8 cellular contexts compared by ENCODE assay signal in the genomic region with DNA sequence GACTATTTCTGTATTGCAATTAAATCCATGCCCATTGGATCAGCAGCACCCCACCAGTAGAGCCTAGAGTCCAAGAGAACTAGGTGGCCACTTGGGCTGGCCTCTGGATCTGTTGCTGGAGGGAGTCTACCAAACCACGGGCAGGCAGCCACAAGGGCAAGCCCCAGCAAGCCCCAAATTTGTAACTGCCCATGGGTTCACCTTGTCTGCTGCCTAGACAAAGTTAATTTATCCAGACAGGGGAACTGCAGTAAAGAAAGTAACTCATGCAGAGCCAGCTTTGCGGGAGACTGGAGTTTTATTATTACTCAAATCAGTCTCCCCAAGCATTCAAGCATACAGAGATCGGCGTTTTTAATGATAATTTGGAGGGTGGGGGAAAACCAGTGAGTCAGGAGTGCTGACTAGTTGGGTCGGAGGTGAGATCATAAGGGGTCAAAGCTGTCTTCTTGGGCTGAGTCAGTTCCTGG.
DNase-seq lines count a peak whose midpoint lies in the region; ATAC-seq and TF ChIP-seq lines count a peak whose summit lies in the region.

No MANE protein-coding gene starts in this region.

- peak; percentile 53 for TF ChIP-seq POLR2A in GM18526 (IDR thresholded peaks at IDR 0.05; ENCODE audit: extremely low read depth, insufficient read length)

- peak; percentile 0 for DNase-seq in NCI-H345 treated with DMSO at 0.1 percent for 48 hours (lab: John Stamatoyannopoulos, UW; ENCODE audit: unreplicated experiment)
- DNase-seq in renal cortical epithelial cell (ENCODE audit: low read depth): peak; percentile 68
- DNase-seq in NCI-H524 (lab: John Stamatoyannopoulos, UW): no peak
- DNase-seq in mesenteric fat pad (ENCODE audit: low spot score): no peak
- DNase-seq in GM03348 (ENCODE audit: low spot score): no peak
- no peak for DNase-seq in left cardiac atrium

- ATAC-seq in GM21786 (IDR thresholded peaks at IDR 0.05; ENCODE audit: unreplicated experiment): peak; percentile 79
- ATAC-seq in left cardiac atrium: no peak

- intact Hi-C loops in left cardiac atrium (cut with DNase I): no loop called here

Comparison
In these comparisons a context has a peak if more than half of its experiments do, and no peak if none do; other contexts are left out.
1. DNase-seq: peak in NCI-H345 treated with DMSO at 0.1 percent for 48 hours (single experiment) and renal cortical epithelial cell (single experiment); none in NCI-H524 (0 of 2), mesenteric fat pad (single experiment), GM03348 (single experiment) and left cardiac atrium (single experiment).